Comparison of ENCODE assay signal across 32 cellular contexts in the genomic region with DNA sequence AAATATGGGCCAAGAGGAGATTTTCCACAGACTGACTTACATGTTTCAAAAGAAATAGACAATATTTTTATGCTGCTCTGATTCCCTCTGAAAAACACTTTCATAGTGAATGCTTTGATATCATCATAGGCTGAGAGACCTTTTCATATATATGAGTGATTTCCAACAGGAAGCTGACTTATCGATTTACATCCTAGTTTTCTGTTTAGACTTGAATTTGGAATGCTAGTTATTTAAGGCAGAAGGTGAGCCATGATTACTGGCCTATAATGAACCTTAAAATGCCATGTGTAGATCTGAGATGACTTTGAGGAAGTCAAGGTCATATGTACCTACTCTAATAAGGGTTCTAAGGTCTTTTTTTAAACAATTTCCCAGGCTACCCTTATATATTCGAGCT.
"Had no signal": no experiment of that assay in that cellular context is flagged by ENCODE, and none has a peak within 500 bp of the region (broad histone marks: within the 10 kb centered on the region; RNA-seq: fewer than 3 reads in every experiment).

No MANE protein-coding gene starts in this region.

- H3K4me3 Mint-ChIP-seq: activated CD4-positive, alpha-beta memory T cell treated with anti-CD3 and anti-CD28 coated beads for 36 hours; activated CD4-positive, alpha-beta T cell treated with anti-CD3 and anti-CD28 coated beads for 36 hours; activated CD4-positive, alpha-beta T cell treated with anti-CD3 and anti-CD28 coated beads, Interleukin-2, amount 10 ng/mL, durations not matched to agents 24 days and 14 days; activated CD8-positive, alpha-beta memory T cell treated with anti-CD3 and anti-CD28 coated beads, Interleukin-2, amount 10 ng/mL, durations not matched to agents 7 days and 5 days; activated CD8-positive, alpha-beta T cell treated with anti-CD3 and anti-CD28 coated beads, Interleukin-2, amount 10 ng/mL, durations not matched to agents 7 days and 5 days; activated naive CD4-positive, alpha-beta T cell treated with anti-CD3 and anti-CD28 coated beads for 36 hours; activated naive CD4-positive, alpha-beta T cell treated with anti-CD3 and anti-CD28 coated beads, Interleukin-2, amount 50 U/mL, for 24 hours; activated naive CD8-positive, alpha-beta T cell treated with anti-CD3 and anti-CD28 coated beads for 36 hours; activated naive CD8-positive, alpha-beta T cell treated with anti-CD3 and anti-CD28 coated beads, Interleukin-2, amount 50 U/mL, for 24 hours; activated T-helper 1 cell treated with anti-CD3 and anti-CD28 coated beads, Interleukin-12 subunit alpha, Interleukin-12 subunit beta, Interleukin-2, Interleukin-4 antibody, amounts not matched to agents 30 ng/mL and 10 ng/mL and 1 ng/mL, durations not matched to agents 14 hours and 24 hours and 36 hours; endodermal cell had no signal

- H3K27ac Mint-ChIP-seq: activated CD4-positive, alpha-beta memory T cell treated with anti-CD3 and anti-CD28 coated beads for 36 hours; activated CD4-positive, alpha-beta T cell treated with anti-CD3 and anti-CD28 coated beads for 36 hours; activated CD4-positive, alpha-beta T cell treated with anti-CD3 and anti-CD28 coated beads, Interleukin-2, amount 10 ng/mL, durations not matched to agents 24 days and 14 days; activated CD8-positive, alpha-beta memory T cell treated with anti-CD3 and anti-CD28 coated beads, Interleukin-2, amount 10 ng/mL, durations not matched to agents 7 days and 5 days; activated CD8-positive, alpha-beta T cell treated with anti-CD3 and anti-CD28 coated beads, Interleukin-2, amount 10 ng/mL, durations not matched to agents 7 days and 5 days; activated naive CD4-positive, alpha-beta T cell treated with anti-CD3 and anti-CD28 coated beads for 36 hours; activated naive CD4-positive, alpha-beta T cell treated with anti-CD3 and anti-CD28 coated beads, Interleukin-2, amount 50 U/mL, for 24 hours; activated naive CD8-positive, alpha-beta T cell treated with anti-CD3 and anti-CD28 coated beads for 36 hours; activated naive CD8-positive, alpha-beta T cell treated with anti-CD3 and anti-CD28 coated beads, Interleukin-2, amount 50 U/mL, for 24 hours; activated T-helper 1 cell treated with anti-CD3 and anti-CD28 coated beads, Interleukin-12 subunit alpha, Interleukin-12 subunit beta, Interleukin-2, Interleukin-4 antibody, amounts not matched to agents 30 ng/mL and 10 ng/mL and 1 ng/mL, durations not matched to agents 14 hours and 24 hours and 36 hours; activated T-helper 2 cell treated with anti-CD3 and anti-CD28 coated beads, Interferon-gamma antibody, Interleukin-2, Interleukin-4, amounts not matched to agents 10 μg/mL and 5 μg/mL and 100 μg/mL, durations not matched to agents 14 hours and 24 hours and 36 hours; endodermal cell had no signal

- H3K27me3 ChIP-seq: adrenal gland, body of pancreas, cardiac muscle cell, gastrocnemius medialis, heart left ventricle had no signal

- H3K27ac ChIP-seq: adrenal gland, body of pancreas, cardiac muscle cell, coronary artery, gastrocnemius medialis, heart left ventricle had no signal

- H3K4me3 ChIP-seq: adrenal gland, body of pancreas, cardiac muscle cell, coronary artery, gastrocnemius medialis, heart left ventricle had no signal

- DNase-seq: activated CD4-positive, alpha-beta memory T cell treated with anti-CD3 and anti-CD28 coated beads for 36 hours; activated CD4-positive, alpha-beta T cell treated with anti-CD3 and anti-CD28 coated beads for 36 hours; activated CD4-positive, alpha-beta T cell treated with anti-CD3 and anti-CD28 coated beads, Interleukin-2, amount 10 ng/mL, durations not matched to agents 24 days and 14 days; activated CD4-positive, CD25-positive, alpha-beta regulatory T cell; activated CD4-positive, CD25-positive, alpha-beta regulatory T cell treated with anti-CD3 and anti-CD28 coated beads, Interleukin-2, amount 50 U/mL, for 72 hours; activated CD8-positive, alpha-beta memory T cell treated with anti-CD3 and anti-CD28 coated beads, Interleukin-2, amount 10 ng/mL, durations not matched to agents 7 days and 5 days; activated CD8-positive, alpha-beta memory T cell treated with anti-CD3 and anti-CD28 coated beads, Interleukin-2, amount 50 U/mL, for 4 hours; activated CD8-positive, alpha-beta T cell treated with anti-CD3 and anti-CD28 coated beads, Interleukin-2, amount 10 ng/mL, durations not matched to agents 7 days and 5 days; activated effector memory CD4-positive, alpha-beta T cell treated with anti-CD3 and anti-CD28 coated beads, Interleukin-2, amount 50 U/mL, for 16 hours; activated naive CD4-positive, alpha-beta T cell treated with anti-CD3 and anti-CD28 coated beads for 36 hours; activated naive CD8-positive, alpha-beta T cell treated with anti-CD3 and anti-CD28 coated beads for 36 hours; activated naive CD8-positive, alpha-beta T cell treated with anti-CD3 and anti-CD28 coated beads, Interleukin-2, amount 50 U/mL, for 24 hours; activated T-cell treated with anti-CD3 and anti-CD28 coated beads, Interleukin-2, amount 50 U/mL, for 1 hour; activated T-cell treated with anti-CD3 and anti-CD28 coated beads, Interleukin-2, amount 50 U/mL, for 48 hours; adrenal gland; amygdala; aorta; body of pancreas; central memory CD4-positive, alpha-beta T cell; cerebellar nuclear complex; effector memory CD4-positive, alpha-beta T cell; endodermal cell; foreskin fibroblast; gastrocnemius medialis; glutamatergic neuron; heart left ventricle; T-helper 2 cell had no signal

- H3K9me3 ChIP-seq: adrenal gland, body of pancreas, gastrocnemius medialis, heart left ventricle had no signal

- H3K9me3 Mint-ChIP-seq: activated CD4-positive, alpha-beta memory T cell treated with anti-CD3 and anti-CD28 coated beads for 36 hours; activated CD4-positive, alpha-beta T cell treated with anti-CD3 and anti-CD28 coated beads, Interleukin-2, amount 10 ng/mL, durations not matched to agents 24 days and 14 days; activated naive CD4-positive, alpha-beta T cell treated with anti-CD3 and anti-CD28 coated beads, Interleukin-2, amount 50 U/mL, for 24 hours; activated naive CD8-positive, alpha-beta T cell treated with anti-CD3 and anti-CD28 coated beads for 36 hours; activated naive CD8-positive, alpha-beta T cell treated with anti-CD3 and anti-CD28 coated beads, Interleukin-2, amount 50 U/mL, for 24 hours; activated T-helper 1 cell treated with anti-CD3 and anti-CD28 coated beads, Interleukin-12 subunit alpha, Interleukin-12 subunit beta, Interleukin-2, Interleukin-4 antibody, amounts not matched to agents 30 ng/mL and 10 ng/mL and 1 ng/mL, durations not matched to agents 14 hours and 24 hours and 36 hours; activated T-helper 2 cell treated with anti-CD3 and anti-CD28 coated beads, Interferon-gamma antibody, Interleukin-2, Interleukin-4, amounts not matched to agents 10 μg/mL and 5 μg/mL and 100 μg/mL, durations not matched to agents 14 hours and 24 hours and 36 hours; endodermal cell had no signal

- H3K4me1 ChIP-seq: gastrocnemius medialis had no signal

- H3K36me3 Mint-ChIP-seq: activated CD4-positive, alpha-beta memory T cell treated with anti-CD3 and anti-CD28 coated beads for 36 hours; activated CD8-positive, alpha-beta memory T cell treated with anti-CD3 and anti-CD28 coated beads, Interleukin-2, amount 10 ng/mL, durations not matched to agents 7 days and 5 days; activated naive CD4-positive, alpha-beta T cell treated with anti-CD3 and anti-CD28 coated beads, Interleukin-2, amount 50 U/mL, for 24 hours; activated naive CD8-positive, alpha-beta T cell treated with anti-CD3 and anti-CD28 coated beads for 36 hours had no signal

- H3K4me1 Mint-ChIP-seq: activated CD4-positive, alpha-beta T cell treated with anti-CD3 and anti-CD28 coated beads for 36 hours; activated CD4-positive, alpha-beta T cell treated with anti-CD3 and anti-CD28 coated beads, Interleukin-2, amount 10 ng/mL, durations not matched to agents 24 days and 14 days; activated CD8-positive, alpha-beta memory T cell treated with anti-CD3 and anti-CD28 coated beads, Interleukin-2, amount 10 ng/mL, durations not matched to agents 7 days and 5 days; activated naive CD4-positive, alpha-beta T cell treated with anti-CD3 and anti-CD28 coated beads, Interleukin-2, amount 50 U/mL, for 24 hours; activated naive CD8-positive, alpha-beta T cell treated with anti-CD3 and anti-CD28 coated beads for 36 hours; activated naive CD8-positive, alpha-beta T cell treated with anti-CD3 and anti-CD28 coated beads, Interleukin-2, amount 50 U/mL, for 24 hours had no signal

- H3K27me3 Mint-ChIP-seq: activated CD4-positive, alpha-beta memory T cell treated with anti-CD3 and anti-CD28 coated beads for 36 hours; activated CD4-positive, alpha-beta T cell treated with anti-CD3 and anti-CD28 coated beads for 36 hours; activated CD4-positive, alpha-beta T cell treated with anti-CD3 and anti-CD28 coated beads, Interleukin-2, amount 10 ng/mL, durations not matched to agents 24 days and 14 days; activated CD8-positive, alpha-beta memory T cell treated with anti-CD3 and anti-CD28 coated beads, Interleukin-2, amount 10 ng/mL, durations not matched to agents 7 days and 5 days; activated naive CD4-positive, alpha-beta T cell treated with anti-CD3 and anti-CD28 coated beads, Interleukin-2, amount 50 U/mL, for 24 hours; activated naive CD8-positive, alpha-beta T cell treated with anti-CD3 and anti-CD28 coated beads for 36 hours; activated naive CD8-positive, alpha-beta T cell treated with anti-CD3 and anti-CD28 coated beads, Interleukin-2, amount 50 U/mL, for 24 hours had no signal

- H3K36me3 ChIP-seq: adrenal gland, cardiac muscle cell, gastrocnemius medialis had no signal
